Comparison of ENCODE assay signal across 8 cellular contexts in genomic region chr5:79235578-79236363, GRCh38. TPM values are rescaled to one million over a fixed set of nuclear protein-coding genes. Genes with fewer than 3 reads are reported as not detected.
DNase-seq lines count a peak whose midpoint lies in the region; ATAC-seq and TF ChIP-seq lines count a peak whose summit lies in the region.

JMY (plus strand) TSS chr5:79236131; CDS start chr5:79236651, 520 bp downstream.

- 1% methylated on average over 58 to 77 of the region's 83 CpGs for WGBS in GM23248 (ENCODE audit: low coverage in 1 of 2, low lambda C conversion rate in 2 of 2, missing lambda C conversion rate in 2 of 2), 2 experiments
- 0% methylated on average over 13 of the region's 83 CpGs; no CpG with 5 or more reads in 1 of the 2 donors for WGBS in gastroesophageal sphincter (ENCODE audit: low coverage in 1 of 2), 2 donors

- H3K36me3 ChIP-seq in GM23248 (ENCODE audit: low read depth): no peaks in the 10 kb centered on the region
- H3K36me3 ChIP-seq in gastroesophageal sphincter: no peaks in the 10 kb centered on the region

- H3F3A ChIP-seq in GM23248 (ENCODE audit: insufficient read depth): no peaks in the 10 kb centered on the region

- H3K9me3 ChIP-seq in GM23248 (ENCODE audit: low read depth) (no peaks in the 10 kb centered on the region), gastroesophageal sphincter (no peaks in the 10 kb centered on the region)

- H3K4me1 ChIP-seq in GM23248 (ENCODE audit: insufficient read depth) (peaks cover 22% of the 10 kb centered on the region), gastroesophageal sphincter (peaks cover 0 to 38% (median 8%) of the 10 kb centered on the region in 3 donors)

- peaks cover 41% of the 10 kb centered on the region for H3K79me2 ChIP-seq in GM23248 (ENCODE audit: insufficient read depth)

- peak; percentile 93 for DNase-seq in Daoy (ENCODE audit: low read depth)
- peak; percentile 96 for DNase-seq in GM23248
- DNase-seq in LNCaP clone FGC (ENCODE audit: low read depth): peak; percentile 67
- DNase-seq in SIG-M5 (lab: John Stamatoyannopoulos, UW): peak; percentile 8
- DNase-seq in activated naive CD4-positive, alpha-beta T cell treated with Interleukin-2 at 50 U/mL for 16 hours: peak; percentile 85
- peak in 55 of 56 donors; percentile 24 to 91 (median 81) for DNase-seq in nucleus accumbens (lab: John Stamatoyannopoulos, UW)
- DNase-seq in substantia nigra (lab: John Stamatoyannopoulos, UW): peak; percentile 36 to 93 (median 80)

- peak; percentile 67 to 73 for TF ChIP-seq POLR2A in gastroesophageal sphincter (IDR thresholded peaks at IDR 0.05)

- peak; percentile 96 for ATAC-seq in gastroesophageal sphincter

- in situ Hi-C loops in GM23248 (cut with MboI): no loop called here

- no peaks in the 10 kb centered on the region for H3K9me2 ChIP-seq in GM23248 (ENCODE audit: insufficient read depth)

- H3K27ac ChIP-seq in GM23248 (peak within 1 kb of the TSS; percentile 87), gastroesophageal sphincter (peak within 1 kb of the TSS; percentile 87 to 98 (median 96)), substantia nigra (ENCODE audit: low read depth, low read length, poor library complexity, severe bottlenecking) (peak within 1 kb of the TSS; percentile 76)

- H3K4me2 ChIP-seq in GM23248 (ENCODE audit: unreplicated experiment): peak within 1 kb of the TSS; percentile 95

- H3K9ac ChIP-seq in GM23248: peak within 1 kb of the TSS; percentile 86

- H3K4me3 ChIP-seq in GM23248 (peak within 1 kb of the TSS; percentile 85), LNCaP clone FGC (ENCODE audit: low read depth, low read length) (peak within 1 kb of the TSS; percentile 67), gastroesophageal sphincter (peak within 1 kb of the TSS; percentile 91 to 95)

- TF ChIP-seq CTCF in LNCaP clone FGC (IDR thresholded peaks at IDR 0.05; ENCODE audit: control insufficient read depth, extremely low read depth, insufficient read depth) (0 out of 2 replicates have a peak, but pooled peaks have one; percentile 28), gastroesophageal sphincter (IDR thresholded peaks at IDR 0.05) (peak in 2 of 4 experiments; percentile 4 to 29)

- H4K20me1 ChIP-seq in GM23248 (ENCODE audit: insufficient read depth): no peaks in the 10 kb centered on the region

- H3K27me3 ChIP-seq in GM23248 (replicated peaks; ENCODE audit: insufficient read depth) (no peaks in the 10 kb centered on the region), gastroesophageal sphincter (no peaks in the 10 kb centered on the region)

- H2AFZ ChIP-seq in GM23248: peak within 1 kb of the TSS; percentile 89

- no peak for TF ChIP-seq EP300 in gastroesophageal sphincter (IDR thresholded peaks at IDR 0.05)

RNA-seq across cellular contexts. Expression of gene JMY, which starts in this region (rescaled TPM):
- total RNA-seq in Daoy (2014; rRNA removed; shearing (Covaris generic)): 5.8 and 6.4 TPM in 2 replicates
- 12.2 and 17.6 TPM in 2 replicates for total RNA-seq in GM23248 (2014; rRNA removed; shearing (Covaris generic))
- polyA plus RNA-seq in GM23248 (2016; fragmentation: Nextera tagmentation; extraction: Ambion mirVana): 2.6 and 3.4 TPM in 2 replicates
- 10 to 100 TPM; 33.1 to 54.2 (median 46.5) TPM for total RNA-seq in gastroesophageal sphincter

Comparison
In these comparisons a context has a peak if more than half of its experiments do, and no peak if none do; other contexts are left out.
1. Peak in every context shown above with its lines: DNase-seq, ATAC-seq, H3K4me3 ChIP-seq and H3K27ac ChIP-seq.
2. DNase-seq: peak in every context shown above with its lines; median percentile 96 in GM23248; 93 in Daoy; 85 in activated naive CD4-positive, alpha-beta T cell treated with Interleukin-2 at 50 U/mL for 16 hours; 81 in nucleus accumbens; 80 in substantia nigra; 67 in LNCaP clone FGC; 8 in SIG-M5.